In the genomic region with DNA sequence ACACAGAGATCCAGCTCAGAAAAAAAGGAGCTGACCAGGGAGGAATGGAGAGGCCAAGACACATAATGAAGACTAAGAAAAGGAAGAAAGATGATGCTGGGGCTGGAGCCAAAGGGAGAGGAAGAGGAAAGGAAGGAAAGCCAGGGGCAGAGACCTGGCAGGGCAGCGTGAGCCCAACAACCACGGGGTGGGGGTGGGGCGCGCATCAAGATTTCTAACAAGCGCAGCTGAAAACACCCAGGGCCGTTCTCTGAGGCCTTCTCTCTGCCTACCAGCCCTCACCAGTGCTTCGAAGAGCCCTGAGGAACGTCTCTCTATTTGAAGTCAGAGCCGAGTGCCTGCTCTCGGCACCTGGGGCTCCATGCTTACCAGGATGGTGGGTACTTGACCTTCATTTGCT, we compare ENCODE assay signal across 11 cellular contexts.
"Had no signal": no experiment of that assay in that cellular context is flagged by ENCODE, and none has a peak within 500 bp of the region (broad histone marks: within the 10 kb centered on the region; RNA-seq: fewer than 3 reads in every experiment).

No MANE protein-coding gene starts in this region.

- H3K4me3 Mint-ChIP-seq: activated T-cell treated with anti-CD3 and anti-CD28 coated beads, Interleukin-2, amount 50 U/mL, for 4 hours had no signal

- H3K9me3 ChIP-seq: neutrophil, thyroid gland had no signal

- H3K4me3 ChIP-seq: coronary artery, thyroid gland had no signal

- H3K36me3 ChIP-seq: neutrophil, thyroid gland had no signal

- H3K9me3 Mint-ChIP-seq: activated T-cell treated with anti-CD3 and anti-CD28 coated beads, Interleukin-2, amount 50 U/mL, for 4 hours had no signal

- H3K4me1 ChIP-seq: thyroid gland had no signal

- H3K27me3 ChIP-seq: thyroid gland had no signal

- DNase-seq: activated CD4-positive, alpha-beta T cell treated with anti-CD3 and anti-CD28 coated beads, Interleukin-2, amount 50 U/mL, for 48 hours; activated T-cell treated with anti-CD3 and anti-CD28 coated beads, Interleukin-2, amount 50 U/mL, for 4 hours; caudate nucleus; effector CD8-positive, alpha-beta T cell; foreskin melanocyte; stimulated activated CD4-positive, alpha-beta T cell treated with anti-CD3 and anti-CD28 coated beads, Interleukin-15, amount 100 ng/mL, for 24 hours; stimulated activated CD4-positive, alpha-beta T cell treated with anti-CD3 and anti-CD28 coated beads, Interleukin-4, amount 100 ng/mL, for 4 hours; T-helper 17 cell; thyroid gland had no signal

- H3K27ac ChIP-seq: coronary artery, neutrophil, thyroid gland had no signal
